ENCODE assay signal across 9 cellular contexts in genomic region chr13:89695343-89696257, GRCh38.
DNase-seq lines count a peak whose midpoint lies in the region; ATAC-seq, FAIRE-seq and TF ChIP-seq lines count a peak whose summit lies in the region.
"Had no signal": no experiment of that assay in that cellular context is flagged by ENCODE, and none has a peak within 500 bp of the region (broad histone marks: within the 10 kb centered on the region; RNA-seq: fewer than 3 reads in every experiment).

No MANE protein-coding gene starts in this region.

- TF ChIP-seq CTCF in MCF 10A (IDR thresholded peaks at IDR 0.05; ENCODE audit: unreplicated experiment) (peak; percentile 70), breast epithelium (IDR thresholded peaks at IDR 0.05) (peak in 1 of 3 donors; percentile 12), WTC11 (IDR thresholded peaks at IDR 0.05) (peak; percentile 68)

- no peak overlapping the region for H3K4me3 ChIP-seq in breast epithelium

- no peaks in the 10 kb centered on the region for H3K36me3 ChIP-seq in breast epithelium

- H3K9me3 ChIP-seq in breast epithelium: no peaks in the 10 kb centered on the region

- no peak overlapping the region for H3K4me3 Mint-ChIP-seq in MCF 10A (ENCODE audit: unreplicated experiment)
- H3K4me3 Mint-ChIP-seq in WTC11: no peak overlapping the region
- H3K4me3 Mint-ChIP-seq in activated T-cell treated with anti-CD3 and anti-CD28 coated beads, Interleukin-2, amount 50 U/mL, for 24 hours: no peak overlapping the region
- H3K4me3 Mint-ChIP-seq: activated naive CD8-positive, alpha-beta T cell had no signal

- TF ChIP-seq POLR2A in breast epithelium (IDR thresholded peaks at IDR 0.05): no peak

- no peaks in the 10 kb centered on the region for H3K4me1 Mint-ChIP-seq in MCF 10A (ENCODE audit: insufficient read depth, unreplicated experiment)
- peaks cover 5% of the 10 kb centered on the region; the same call in 1 of the 2 replicates for H3K4me1 Mint-ChIP-seq in WTC11
- no peaks in the 10 kb centered on the region for H3K4me1 Mint-ChIP-seq in activated T-cell treated with anti-CD3 and anti-CD28 coated beads, Interleukin-2, amount 50 U/mL, for 24 hours (ENCODE audit: low read depth)

- intact Hi-C loops in MCF 10A (cut with micrococcal nuclease) (loop anchor here (2.0 to 10.0 kb wide), 6 partner anchors 227 to 1172 kb away; no protein-coding TSS in a partner anchor), breast epithelium (cut with DNase I; ENCODE audit: low total_unique reads) (no loop called here)

- no peak overlapping the region for H3K27ac ChIP-seq in breast epithelium

- peak; percentile 66 for DNase-seq in MCF 10A (ENCODE audit: unreplicated experiment)
- DNase-seq in breast epithelium (ENCODE audit: low spot score in 2 of 2): no peak
- DNase-seq in NCI-H146 treated with DMSO at 0.1 percent for 48 hours (lab: John Stamatoyannopoulos, UW; ENCODE audit: unreplicated experiment): peak; percentile 20
- DNase-seq in WTC11 (ENCODE audit: low spot score): peak; percentile 66
- no peak for DNase-seq in activated effector memory CD4-positive, alpha-beta T cell treated with anti-CD3 and anti-CD28 coated beads, Interleukin-2, amount 50 U/mL, for 16 hours
- no peak for DNase-seq in activated T-cell treated with anti-CD3 and anti-CD28 coated beads, Interleukin-2, amount 50 U/mL, for 24 hours

- H3K27ac Mint-ChIP-seq in MCF 10A (ENCODE audit: low read depth, unreplicated experiment) (no peak overlapping the region), WTC11 (no peak overlapping the region)
- H3K27ac Mint-ChIP-seq in activated T-cell treated with anti-CD3 and anti-CD28 coated beads, Interleukin-2, amount 50 U/mL, for 24 hours: no peak overlapping the region
- H3K27ac Mint-ChIP-seq: activated naive CD8-positive, alpha-beta T cell had no signal

- H3K9me3 Mint-ChIP-seq in MCF 10A (ENCODE audit: unreplicated experiment): no peaks in the 10 kb centered on the region
- H3K9me3 Mint-ChIP-seq in WTC11: peaks cover 3% of the 10 kb centered on the region; the same call in 1 of the 2 replicates
- H3K9me3 Mint-ChIP-seq in activated T-cell treated with anti-CD3 and anti-CD28 coated beads, Interleukin-2, amount 50 U/mL, for 24 hours: no peaks in the 10 kb centered on the region

- H3K36me3 Mint-ChIP-seq in MCF 10A (ENCODE audit: insufficient read depth, unreplicated experiment) (peaks cover 2% of the 10 kb centered on the region), WTC11 (no peaks in the 10 kb centered on the region; the same call in 1 of the 2 replicates)
- no peaks in the 10 kb centered on the region for H3K36me3 Mint-ChIP-seq in activated T-cell treated with anti-CD3 and anti-CD28 coated beads, Interleukin-2, amount 50 U/mL, for 24 hours (ENCODE audit: low read depth)
- H3K36me3 Mint-ChIP-seq: activated naive CD8-positive, alpha-beta T cell had no signal

- no TSS peak for BruUV-seq in MCF 10A (replicated peaks; lab: Mats Ljungman, UMichigan)

- ATAC-seq in WTC11 (peak; percentile 93), GM19397 (IDR thresholded peaks at IDR 0.05; ENCODE audit: unreplicated experiment) (no peak)

- POLR2A ChIA-PET in MCF 10A (lab: Yijun Ruan, JAX) (interaction anchor here (0.7 kb wide), 1 partner anchor 121 kb away, joined by 3 read pairs; no protein-coding TSS in a partner anchor), WTC11 (lab: Charles Lee) (no interaction called here)

- CTCF ChIA-PET in MCF 10A (lab: Yijun Ruan, JAX) (interaction anchor here (0.6 to 3.1 kb wide), 35 partner anchors 10 to 1858 kb away, joined by 3 to 22 read pairs (median 3); no protein-coding TSS in a partner anchor), WTC11 (lab: Charles Lee) (interaction anchor here (0.6 to 2.9 kb wide), 9 partner anchors 118 to 1696 kb away, joined by 3 to 19 read pairs (median 3); no protein-coding TSS in a partner anchor)

- H3K27me3 ChIP-seq in breast epithelium: no peaks in the 10 kb centered on the region

- peak; percentile 61 for FAIRE-seq in islet of Langerhans (lab: Jason Lieb, UNC)

- no peaks in the 10 kb centered on the region for H3K27me3 Mint-ChIP-seq in MCF 10A (ENCODE audit: insufficient read depth, unreplicated experiment)
- no peaks in the 10 kb centered on the region for H3K27me3 Mint-ChIP-seq in WTC11 (ENCODE audit: low read depth)
- no peaks in the 10 kb centered on the region for H3K27me3 Mint-ChIP-seq in activated T-cell treated with anti-CD3 and anti-CD28 coated beads, Interleukin-2, amount 50 U/mL, for 24 hours
- H3K27me3 Mint-ChIP-seq: activated naive CD8-positive, alpha-beta T cell had no signal

- H3K4me1 ChIP-seq in breast epithelium: no peaks in the 10 kb centered on the region

TF ChIP-seq in WTC11, 78 proteins besides CTCF, POLR2A, EP300 and RAD21:
- TF ChIP-seq SOX15 (CRISPR knock-in tag; IDR thresholded peaks at IDR 0.05): no peak
- TF ChIP-seq, protein P1, sequence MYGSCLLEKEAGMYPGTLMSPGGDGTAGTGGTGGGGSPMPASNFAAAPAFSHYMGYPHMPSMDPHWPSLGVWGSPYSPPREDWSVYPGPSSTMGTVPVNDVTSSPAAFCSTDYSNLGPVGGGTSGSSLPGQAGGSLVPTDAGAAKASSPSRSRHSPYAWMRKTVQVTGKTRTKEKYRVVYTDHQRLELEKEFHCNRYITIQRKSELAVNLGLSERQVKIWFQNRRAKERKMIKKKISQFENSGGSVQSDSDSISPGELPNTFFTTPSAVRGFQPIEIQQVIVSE (CRISPR knock-in tag; IDR thresholded peaks at IDR 0.05; ENCODE audit: borderline replicate concordance): no peak
- TF ChIP-seq FOXP1 (CRISPR knock-in tag; IDR thresholded peaks at IDR 0.05; ENCODE audit: borderline replicate concordance): no peak
- TF ChIP-seq MLX (CRISPR knock-in tag; IDR thresholded peaks at IDR 0.05): no peak
- no peak for TF ChIP-seq E2F5 (CRISPR knock-in tag; IDR thresholded peaks at IDR 0.05)
- TF ChIP-seq MXD4 (CRISPR knock-in tag; IDR thresholded peaks at IDR 0.05; ENCODE audit: borderline replicate concordance): no peak
- TF ChIP-seq ESRRA (CRISPR knock-in tag; IDR thresholded peaks at IDR 0.05; ENCODE audit: borderline replicate concordance): no peak
- TF ChIP-seq IRF1 (CRISPR knock-in tag; IDR thresholded peaks at IDR 0.05): no peak
- no peak for TF ChIP-seq CREM (CRISPR knock-in tag; IDR thresholded peaks at IDR 0.05)

Comparison
In these comparisons a context has a peak if more than half of its experiments do, and no peak if none do; other contexts are left out.
1. DNase-seq: peak in MCF 10A (single experiment), NCI-H146 treated with DMSO at 0.1 percent for 48 hours (single experiment) and WTC11 (single experiment); none in breast epithelium (0 of 2), activated effector memory CD4-positive, alpha-beta T cell treated with anti-CD3 and anti-CD28 coated beads, Interleukin-2, amount 50 U/mL, for 16 hours (single experiment) and activated T-cell treated with anti-CD3 and anti-CD28 coated beads, Interleukin-2, amount 50 U/mL, for 24 hours (single experiment).